In genomic region chr16:89890886-89891657, GRCh38 we compare ENCODE assay signal across 1 cellular context.
TF ChIP-seq lines count a peak whose summit lies in the region.

No MANE protein-coding gene starts in this region.

TF ChIP-seq in WTC11, 78 proteins besides CTCF, POLR2A, EP300 and RAD21:
- no peak for TF ChIP-seq JUN (CRISPR knock-in tag; IDR thresholded peaks at IDR 0.05)
